In genomic region chr6:96837138-96837971, GRCh38 we compare ENCODE assay signal across 1 cellular context.
TF ChIP-seq lines count a peak whose summit lies in the region.

Gene GPR63 (minus strand): TSS chr6:96837477. CDS start chr6:96799731, 37,746 bp downstream.

TF ChIP-seq in HepG2, 621 proteins besides CTCF, POLR2A, EP300 and RAD21 (continued from another document and continues in another):
- TF ChIP-seq ETS1 (CRISPR knock-in tag; IDR thresholded peaks at IDR 0.05) (no peak), HIVEP1 (CRISPR knock-in tag; IDR thresholded peaks at IDR 0.05) (no peak), ZNF660 (CRISPR knock-in tag; IDR thresholded peaks at IDR 0.05; ENCODE audit: borderline replicate concordance, low read depth) (no peak), IRF9 (CRISPR knock-in tag; IDR thresholded peaks at IDR 0.05; ENCODE audit: borderline replicate concordance) (no peak), MATR3 (CRISPR knock-in tag; IDR thresholded peaks at IDR 0.05) (no peak), RERE (CRISPR knock-in tag; IDR thresholded peaks at IDR 0.05; ENCODE audit: low read depth) (no peak), ZXDC (CRISPR knock-in tag; IDR thresholded peaks at IDR 0.05) (no peak), PPARG (CRISPR knock-in tag; conservative IDR thresholded peaks at IDR 0.05) (no peak), TAF1 (CRISPR knock-in tag; IDR thresholded peaks at IDR 0.05) (peak; percentile 28; the same call in 1 of the 2 replicates), ATF1 (CRISPR knock-in tag; IDR thresholded peaks at IDR 0.05) (no peak), TBX3 (IDR thresholded peaks at IDR 0.05; ENCODE audit: borderline replicate concordance) (no peak), ARID2 (CRISPR knock-in tag; IDR thresholded peaks at IDR 0.05; ENCODE audit: borderline replicate concordance) (no peak), ZBTB2 (CRISPR knock-in tag; IDR thresholded peaks at IDR 0.05; ENCODE audit: low read depth) (no peak), ARHGAP35 (CRISPR knock-in tag; IDR thresholded peaks at IDR 0.05; ENCODE audit: borderline replicate concordance) (no peak), TARDBP (CRISPR knock-in tag; IDR thresholded peaks at IDR 0.05) (no peak), SRF (IDR thresholded peaks at IDR 0.05; ENCODE audit: low read depth, low read length) (no peak), ETV5 (CRISPR knock-in tag; IDR thresholded peaks at IDR 0.05; ENCODE audit: borderline replicate concordance) (no peak), ZBTB39 (CRISPR knock-in tag; IDR thresholded peaks at IDR 0.05) (no peak), MNT (IDR thresholded peaks at IDR 0.05) (no peak), HNRNPLL (IDR thresholded peaks at IDR 0.05; ENCODE audit: low read depth, low read length, poor library complexity, severe bottlenecking) (peak; percentile 47), ZNF577 (CRISPR knock-in tag; IDR thresholded peaks at IDR 0.05; ENCODE audit: borderline replicate concordance, low read depth) (no peak), JARID2 (CRISPR knock-in tag; IDR thresholded peaks at IDR 0.05; ENCODE audit: insufficient replicate concordance) (no peak), ERF (CRISPR knock-in tag; IDR thresholded peaks at IDR 0.05) (no peak), YY1 (IDR thresholded peaks at IDR 0.05; ENCODE audit: insufficient read depth, insufficient replicate concordance, low read depth, low read length) (no peak), NFIB (CRISPR knock-in tag; IDR thresholded peaks at IDR 0.05; ENCODE audit: borderline replicate concordance) (no peak), ZSCAN12 (CRISPR knock-in tag; IDR thresholded peaks at IDR 0.05) (no peak), RFXAP (CRISPR knock-in tag; IDR thresholded peaks at IDR 0.05; ENCODE audit: borderline replicate concordance) (no peak), BATF2 (CRISPR knock-in tag; IDR thresholded peaks at IDR 0.05) (no peak), ZBTB25 (CRISPR knock-in tag; IDR thresholded peaks at IDR 0.05) (no peak), GTF3A (CRISPR knock-in tag; conservative IDR thresholded peaks at IDR 0.05) (no peak), MTA3 (CRISPR knock-in tag; IDR thresholded peaks at IDR 0.05) (no peak), HNRNPK (IDR thresholded peaks at IDR 0.05; ENCODE audit: low read depth, low read length, poor library complexity, severe bottlenecking) (no peak), YEATS4 (CRISPR knock-in tag; IDR thresholded peaks at IDR 0.05; ENCODE audit: borderline replicate concordance) (no peak), ZNF564 (CRISPR knock-in tag; IDR thresholded peaks at IDR 0.05) (no peak), ZNF18 (CRISPR knock-in tag; IDR thresholded peaks at IDR 0.05; ENCODE audit: insufficient replicate concordance) (no peak), ZNF749 (CRISPR knock-in tag; IDR thresholded peaks at IDR 0.05; ENCODE audit: borderline replicate concordance) (no peak)
